1 cellular context compared by ENCODE assay signal in the genomic region with DNA sequence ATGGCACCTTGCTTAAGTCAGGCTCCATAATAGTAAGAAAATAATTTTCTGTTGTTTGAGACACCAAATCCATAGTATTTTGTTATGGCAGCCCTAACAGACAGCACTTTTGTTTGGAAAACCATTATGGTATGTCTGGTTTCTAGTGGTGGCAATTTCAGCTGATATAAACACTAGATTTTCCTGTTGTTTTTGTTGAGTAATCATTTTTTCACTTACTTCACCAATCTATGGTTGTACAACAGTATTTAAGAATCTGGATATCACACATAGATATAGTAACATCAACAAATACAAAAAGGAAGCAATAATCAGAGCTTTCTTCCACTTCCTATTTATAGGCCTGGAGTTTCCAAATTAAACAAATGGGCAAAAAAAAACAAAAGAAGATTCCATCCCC.
TF ChIP-seq lines count a peak whose summit lies in the region.

No MANE protein-coding gene starts in this region.

TF ChIP-seq in HepG2, 621 proteins besides CTCF, POLR2A, EP300 and RAD21:
- TF ChIP-seq, protein P1, sequence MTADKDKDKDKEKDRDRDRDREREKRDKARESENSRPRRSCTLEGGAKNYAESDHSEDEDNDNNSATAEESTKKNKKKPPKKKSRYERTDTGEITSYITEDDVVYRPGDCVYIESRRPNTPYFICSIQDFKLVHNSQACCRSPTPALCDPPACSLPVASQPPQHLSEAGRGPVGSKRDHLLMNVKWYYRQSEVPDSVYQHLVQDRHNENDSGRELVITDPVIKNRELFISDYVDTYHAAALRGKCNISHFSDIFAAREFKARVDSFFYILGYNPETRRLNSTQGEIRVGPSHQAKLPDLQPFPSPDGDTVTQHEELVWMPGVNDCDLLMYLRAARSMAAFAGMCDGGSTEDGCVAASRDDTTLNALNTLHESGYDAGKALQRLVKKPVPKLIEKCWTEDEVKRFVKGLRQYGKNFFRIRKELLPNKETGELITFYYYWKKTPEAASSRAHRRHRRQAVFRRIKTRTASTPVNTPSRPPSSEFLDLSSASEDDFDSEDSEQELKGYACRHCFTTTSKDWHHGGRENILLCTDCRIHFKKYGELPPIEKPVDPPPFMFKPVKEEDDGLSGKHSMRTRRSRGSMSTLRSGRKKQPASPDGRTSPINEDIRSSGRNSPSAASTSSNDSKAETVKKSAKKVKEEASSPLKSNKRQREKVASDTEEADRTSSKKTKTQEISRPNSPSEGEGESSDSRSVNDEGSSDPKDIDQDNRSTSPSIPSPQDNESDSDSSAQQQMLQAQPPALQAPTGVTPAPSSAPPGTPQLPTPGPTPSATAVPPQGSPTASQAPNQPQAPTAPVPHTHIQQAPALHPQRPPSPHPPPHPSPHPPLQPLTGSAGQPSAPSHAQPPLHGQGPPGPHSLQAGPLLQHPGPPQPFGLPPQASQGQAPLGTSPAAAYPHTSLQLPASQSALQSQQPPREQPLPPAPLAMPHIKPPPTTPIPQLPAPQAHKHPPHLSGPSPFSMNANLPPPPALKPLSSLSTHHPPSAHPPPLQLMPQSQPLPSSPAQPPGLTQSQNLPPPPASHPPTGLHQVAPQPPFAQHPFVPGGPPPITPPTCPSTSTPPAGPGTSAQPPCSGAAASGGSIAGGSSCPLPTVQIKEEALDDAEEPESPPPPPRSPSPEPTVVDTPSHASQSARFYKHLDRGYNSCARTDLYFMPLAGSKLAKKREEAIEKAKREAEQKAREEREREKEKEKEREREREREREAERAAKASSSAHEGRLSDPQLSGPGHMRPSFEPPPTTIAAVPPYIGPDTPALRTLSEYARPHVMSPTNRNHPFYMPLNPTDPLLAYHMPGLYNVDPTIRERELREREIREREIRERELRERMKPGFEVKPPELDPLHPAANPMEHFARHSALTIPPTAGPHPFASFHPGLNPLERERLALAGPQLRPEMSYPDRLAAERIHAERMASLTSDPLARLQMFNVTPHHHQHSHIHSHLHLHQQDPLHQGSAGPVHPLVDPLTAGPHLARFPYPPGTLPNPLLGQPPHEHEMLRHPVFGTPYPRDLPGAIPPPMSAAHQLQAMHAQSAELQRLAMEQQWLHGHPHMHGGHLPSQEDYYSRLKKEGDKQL (CRISPR knock-in tag; IDR thresholded peaks at IDR 0.05; ENCODE audit: low read depth), result no peak
- TF ChIP-seq SALL2 (CRISPR knock-in tag; IDR thresholded peaks at IDR 0.05) (no peak), ZNF678 (CRISPR knock-in tag; IDR thresholded peaks at IDR 0.05) (no peak), PRMT3 (CRISPR knock-in tag; IDR thresholded peaks at IDR 0.05; ENCODE audit: borderline replicate concordance, low read depth) (no peak), ZNF607 (CRISPR knock-in tag; IDR thresholded peaks at IDR 0.05; ENCODE audit: borderline replicate concordance) (no peak), ZNF17 (CRISPR knock-in tag; IDR thresholded peaks at IDR 0.05) (no peak), MAFK (conservative IDR thresholded peaks at IDR 0.05 in 1 of 2, IDR thresholded peaks at IDR 0.05 in 1 of 2; ENCODE audit: low read length in 2 of 2) (peak; percentile 73 to 88), MAFF (IDR thresholded peaks at IDR 0.05; ENCODE audit: low read depth, low read length) (peak; percentile 86)
- TF ChIP-seq, protein P2, sequence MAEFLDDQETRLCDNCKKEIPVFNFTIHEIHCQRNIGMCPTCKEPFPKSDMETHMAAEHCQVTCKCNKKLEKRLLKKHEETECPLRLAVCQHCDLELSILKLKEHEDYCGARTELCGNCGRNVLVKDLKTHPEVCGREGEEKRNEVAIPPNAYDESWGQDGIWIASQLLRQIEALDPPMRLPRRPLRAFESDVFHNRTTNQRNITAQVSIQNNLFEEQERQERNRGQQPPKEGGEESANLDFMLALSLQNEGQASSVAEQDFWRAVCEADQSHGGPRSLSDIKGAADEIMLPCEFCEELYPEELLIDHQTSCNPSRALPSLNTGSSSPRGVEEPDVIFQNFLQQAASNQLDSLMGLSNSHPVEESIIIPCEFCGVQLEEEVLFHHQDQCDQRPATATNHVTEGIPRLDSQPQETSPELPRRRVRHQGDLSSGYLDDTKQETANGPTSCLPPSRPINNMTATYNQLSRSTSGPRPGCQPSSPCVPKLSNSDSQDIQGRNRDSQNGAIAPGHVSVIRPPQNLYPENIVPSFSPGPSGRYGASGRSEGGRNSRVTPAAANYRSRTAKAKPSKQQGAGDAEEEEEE (CRISPR knock-in tag; IDR thresholded peaks at IDR 0.05; ENCODE audit: borderline replicate concordance), result no peak
- TF ChIP-seq, protein P3, sequence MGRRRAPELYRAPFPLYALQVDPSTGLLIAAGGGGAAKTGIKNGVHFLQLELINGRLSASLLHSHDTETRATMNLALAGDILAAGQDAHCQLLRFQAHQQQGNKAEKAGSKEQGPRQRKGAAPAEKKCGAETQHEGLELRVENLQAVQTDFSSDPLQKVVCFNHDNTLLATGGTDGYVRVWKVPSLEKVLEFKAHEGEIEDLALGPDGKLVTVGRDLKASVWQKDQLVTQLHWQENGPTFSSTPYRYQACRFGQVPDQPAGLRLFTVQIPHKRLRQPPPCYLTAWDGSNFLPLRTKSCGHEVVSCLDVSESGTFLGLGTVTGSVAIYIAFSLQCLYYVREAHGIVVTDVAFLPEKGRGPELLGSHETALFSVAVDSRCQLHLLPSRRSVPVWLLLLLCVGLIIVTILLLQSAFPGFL (CRISPR knock-in tag; IDR thresholded peaks at IDR 0.05), result no peak
